Comparison of ENCODE assay signal across 10 cellular contexts in the genomic region with DNA sequence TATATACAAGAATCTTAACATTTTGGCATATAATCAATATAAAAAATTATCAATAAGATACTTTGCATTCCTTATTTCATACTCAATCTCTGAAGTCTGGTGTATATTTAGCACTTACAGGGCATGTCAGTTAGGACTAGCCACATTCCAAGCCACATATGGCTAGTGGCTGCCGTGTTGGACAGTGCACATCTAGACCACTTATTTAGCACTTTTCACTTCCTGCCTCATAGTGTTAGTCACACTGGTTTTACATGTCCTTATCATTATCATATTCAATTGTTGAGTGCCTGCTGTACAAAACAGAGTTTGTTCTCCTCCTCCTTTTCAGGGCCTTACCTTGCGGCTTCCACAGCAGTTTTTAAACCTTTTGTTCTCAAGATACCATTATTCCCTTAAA. TPM values are rescaled to one million over a fixed set of nuclear protein-coding genes. Genes with fewer than 3 reads are reported as not detected.
DNase-seq lines count a peak whose midpoint lies in the region; ATAC-seq and TF ChIP-seq lines count a peak whose summit lies in the region.
"Had no signal": no experiment of that assay in that cellular context is flagged by ENCODE, and none has a peak within 500 bp of the region (broad histone marks: within the 10 kb centered on the region; RNA-seq: fewer than 3 reads in every experiment).

No MANE protein-coding gene starts in this region.

- no peak for TF ChIP-seq POLR2A in suprapubic skin (IDR thresholded peaks at IDR 0.05)

- H3K4me1 ChIP-seq in left lung (peaks cover 0 to 15% of the 10 kb centered on the region in 2 donors), suprapubic skin (peaks cover 9% of the 10 kb centered on the region)
- H3K4me1 ChIP-seq: adrenal gland had no signal

- no peak overlapping the region for H3K4me3 Mint-ChIP-seq in activated naive CD8-positive, alpha-beta T cell treated with anti-CD3 and anti-CD28 coated beads, Interleukin-2, amount 10 ng/mL, durations not matched to agents 7 days and 5 days

- intact Hi-C loops in left lung (cut with DNase I) = loop anchor here in 1 of 2 donors (10.0 kb wide), 1 partner anchor 98 kb away; no protein-coding TSS in a partner anchor

- H3K27ac Mint-ChIP-seq in activated naive CD8-positive, alpha-beta T cell treated with anti-CD3 and anti-CD28 coated beads, Interleukin-2, amount 10 ng/mL, durations not matched to agents 7 days and 5 days = peak overlapping the region; percentile 71

- peaks cover 11% of the 10 kb centered on the region for H3K36me3 Mint-ChIP-seq in activated naive CD8-positive, alpha-beta T cell treated with anti-CD3 and anti-CD28 coated beads, Interleukin-2, amount 10 ng/mL, durations not matched to agents 7 days and 5 days

- no peaks in the 10 kb centered on the region for H3K27me3 Mint-ChIP-seq in activated naive CD8-positive, alpha-beta T cell treated with anti-CD3 and anti-CD28 coated beads, Interleukin-2, amount 10 ng/mL, durations not matched to agents 7 days and 5 days

- peak; percentile 52 for DNase-seq in GM03348 (ENCODE audit: low spot score)
- no peak for DNase-seq in activated naive CD8-positive, alpha-beta T cell treated with anti-CD3 and anti-CD28 coated beads, Interleukin-2, amount 10 ng/mL, durations not matched to agents 7 days and 5 days
- DNase-seq in left lung = no peak
- no peak for DNase-seq in NCI-H524 treated with DMSO at 0.1 percent for 48 hours (lab: John Stamatoyannopoulos, UW)
- no peak for DNase-seq in GM19240 (ENCODE audit: insufficient read length, low spot score)
- no peak for DNase-seq in suprapubic skin (ENCODE audit: low spot score in 2 of 2)
- DNase-seq: NCI-H1092 had no signal

- H3K9me3 ChIP-seq in left lung = no peaks in the 10 kb centered on the region
- H3K9me3 ChIP-seq in suprapubic skin = no peaks in the 10 kb centered on the region
- H3K9me3 ChIP-seq: adrenal gland had no signal

- no peaks in the 10 kb centered on the region for H3K9me3 Mint-ChIP-seq in activated naive CD8-positive, alpha-beta T cell treated with anti-CD3 and anti-CD28 coated beads, Interleukin-2, amount 10 ng/mL, durations not matched to agents 7 days and 5 days

- H3K27me3 ChIP-seq in left lung (no peaks in the 10 kb centered on the region), suprapubic skin (no peaks in the 10 kb centered on the region)
- H3K27me3 ChIP-seq: adrenal gland had no signal

- POLR2A ChIA-PET in activated naive CD8-positive, alpha-beta T cell treated with anti-CD3 and anti-CD28 coated beads, Interleukin-2, amount 10 ng/mL, durations not matched to agents 7 days and 5 days (lab: Charles Lee) = interaction anchor here (6.2 kb wide), 1 partner anchor 88 kb away, joined by 226 read pairs; no protein-coding TSS in a partner anchor

- TF ChIP-seq CTCF in left lung (IDR thresholded peaks at IDR 0.05) = no peak
- TF ChIP-seq CTCF in suprapubic skin (IDR thresholded peaks at IDR 0.05) = no peak

- ATAC-seq in HG03442 (IDR thresholded peaks at IDR 0.05; ENCODE audit: unreplicated experiment) = peak; percentile 26
- ATAC-seq in activated naive CD8-positive, alpha-beta T cell treated with anti-CD3 and anti-CD28 coated beads, Interleukin-2, amount 10 ng/mL, durations not matched to agents 7 days and 5 days (ENCODE audit: low read depth) = no peak
- peak; percentile 15 for ATAC-seq in left lung
- no peak for ATAC-seq in GM18868 (IDR thresholded peaks at IDR 0.05; ENCODE audit: unreplicated experiment)

- no peak overlapping the region for H3K27ac ChIP-seq in left lung
- H3K27ac ChIP-seq in suprapubic skin = no peak overlapping the region
- H3K27ac ChIP-seq: adrenal gland had no signal

- H3K36me3 ChIP-seq in left lung = no peaks in the 10 kb centered on the region
- H3K36me3 ChIP-seq in suprapubic skin = no peaks in the 10 kb centered on the region
- H3K36me3 ChIP-seq: adrenal gland had no signal

- WGBS in suprapubic skin = 83% methylated on average over 2 of the region's 2 CpGs

- H3K4me1 Mint-ChIP-seq in activated naive CD8-positive, alpha-beta T cell treated with anti-CD3 and anti-CD28 coated beads, Interleukin-2, amount 10 ng/mL, durations not matched to agents 7 days and 5 days = peaks cover 43% of the 10 kb centered on the region

- no peak overlapping the region for H3K4me3 ChIP-seq in left lung
- no peak overlapping the region for H3K4me3 ChIP-seq in suprapubic skin
- H3K4me3 ChIP-seq: adrenal gland had no signal

- no peak for TF ChIP-seq EP300 in suprapubic skin (IDR thresholded peaks at IDR 0.05)

RNA-seq across cellular contexts. Expression of a gene that starts 2.0 kb away (rescaled TPM):
- 100 to 1,000 TPM; 170 to 177 TPM for total RNA-seq in activated naive CD8-positive, alpha-beta T cell treated with anti-CD3 and anti-CD28 coated beads, Interleukin-2, amount 10 ng/mL, durations not matched to agents 7 days and 5 days
- total RNA-seq in left lung (1 to 10 TPM; 4.4 to 4.5 TPM), suprapubic skin (1 to 10 TPM in 1 of 4 donors, under 1 TPM in 2, not detected in 1; 0.34 to 2.7 (median 0.81) TPM)

Comparison
In these comparisons a context has a peak if more than half of its experiments do, and no peak if none do; other contexts are left out.
1. ATAC-seq: peak in HG03442 (single experiment) and left lung (single experiment); none in activated naive CD8-positive, alpha-beta T cell treated with anti-CD3 and anti-CD28 coated beads, Interleukin-2, amount 10 ng/mL, durations not matched to agents 7 days and 5 days (single experiment) and GM18868 (single experiment).
2. RNA of a gene that starts 2.0 kb away (total RNA-seq): 170 to 177 TPM in activated naive CD8-positive, alpha-beta T cell treated with anti-CD3 and anti-CD28 coated beads, Interleukin-2, amount 10 ng/mL, durations not matched to agents 7 days and 5 days; 4.4 to 4.5 TPM in left lung and 0.34 to 2.7 TPM in suprapubic skin; every median in the first group is over 10 times any median in the second.